ENCODE assay signal across 3 cellular contexts in the genomic region with DNA sequence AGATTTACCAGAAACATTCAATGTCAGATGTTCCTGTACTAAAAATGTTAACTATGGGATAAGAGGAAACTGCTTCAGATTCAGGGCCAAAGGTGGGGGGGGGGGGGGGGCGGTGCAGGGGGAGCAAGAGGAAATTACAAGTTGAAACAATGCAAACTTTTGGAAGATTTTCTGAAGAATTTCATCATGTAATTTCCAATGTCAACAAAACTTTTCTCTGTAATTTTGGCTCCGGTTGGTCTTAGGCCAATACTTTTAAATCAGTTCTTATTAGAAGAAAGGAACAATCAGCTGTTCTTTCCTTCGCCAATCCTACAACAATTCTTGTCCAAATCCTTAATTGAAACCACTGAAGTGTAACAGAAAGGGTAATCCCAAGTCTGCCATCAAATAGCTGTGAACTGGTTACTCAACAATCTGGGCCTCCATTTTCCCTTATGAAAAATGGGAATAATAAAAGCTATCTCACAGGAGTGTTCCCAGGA.
TF ChIP-seq lines count a peak whose summit lies in the region.

No MANE protein-coding gene starts in this region.

TF ChIP-seq in SK-N-SH, 30 proteins besides CTCF, POLR2A, EP300 and RAD21:
- TF ChIP-seq, protein P1, sequence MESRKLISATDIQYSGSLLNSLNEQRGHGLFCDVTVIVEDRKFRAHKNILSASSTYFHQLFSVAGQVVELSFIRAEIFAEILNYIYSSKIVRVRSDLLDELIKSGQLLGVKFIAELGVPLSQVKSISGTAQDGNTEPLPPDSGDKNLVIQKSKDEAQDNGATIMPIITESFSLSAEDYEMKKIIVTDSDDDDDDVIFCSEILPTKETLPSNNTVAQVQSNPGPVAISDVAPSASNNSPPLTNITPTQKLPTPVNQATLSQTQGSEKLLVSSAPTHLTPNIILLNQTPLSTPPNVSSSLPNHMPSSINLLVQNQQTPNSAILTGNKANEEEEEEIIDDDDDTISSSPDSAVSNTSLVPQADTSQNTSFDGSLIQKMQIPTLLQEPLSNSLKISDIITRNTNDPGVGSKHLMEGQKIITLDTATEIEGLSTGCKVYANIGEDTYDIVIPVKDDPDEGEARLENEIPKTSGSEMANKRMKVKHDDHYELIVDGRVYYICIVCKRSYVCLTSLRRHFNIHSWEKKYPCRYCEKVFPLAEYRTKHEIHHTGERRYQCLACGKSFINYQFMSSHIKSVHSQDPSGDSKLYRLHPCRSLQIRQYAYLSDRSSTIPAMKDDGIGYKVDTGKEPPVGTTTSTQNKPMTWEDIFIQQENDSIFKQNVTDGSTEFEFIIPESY (IDR thresholded peaks at IDR 0.05; ENCODE audit: borderline replicate concordance, low read depth) = no peak
- TF ChIP-seq GATA2 (CRISPR knock-in tag; IDR thresholded peaks at IDR 0.05) (no peak), MXI1 (IDR thresholded peaks at IDR 0.05; ENCODE audit: low read depth, low read length) (no peak), TEAD4 (IDR thresholded peaks at IDR 0.05; ENCODE audit: borderline replicate concordance, insufficient read depth) (no peak), TAF1 (IDR thresholded peaks at IDR 0.05; ENCODE audit: borderline replicate concordance, low read depth, low read length) (no peak), NRF1 (IDR thresholded peaks at IDR 0.05; ENCODE audit: low read depth, low read length) (no peak), GABPA (IDR thresholded peaks at IDR 0.05; ENCODE audit: low read depth) (no peak)
- TF ChIP-seq, protein P2, sequence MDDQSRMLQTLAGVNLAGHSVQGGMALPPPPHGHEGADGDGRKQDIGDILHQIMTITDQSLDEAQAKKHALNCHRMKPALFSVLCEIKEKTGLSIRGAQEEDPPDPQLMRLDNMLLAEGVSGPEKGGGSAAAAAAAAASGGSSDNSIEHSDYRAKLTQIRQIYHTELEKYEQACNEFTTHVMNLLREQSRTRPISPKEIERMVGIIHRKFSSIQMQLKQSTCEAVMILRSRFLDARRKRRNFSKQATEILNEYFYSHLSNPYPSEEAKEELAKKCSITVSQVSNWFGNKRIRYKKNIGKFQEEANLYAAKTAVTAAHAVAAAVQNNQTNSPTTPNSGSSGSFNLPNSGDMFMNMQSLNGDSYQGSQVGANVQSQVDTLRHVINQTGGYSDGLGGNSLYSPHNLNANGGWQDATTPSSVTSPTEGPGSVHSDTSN (IDR thresholded peaks at IDR 0.05) = no peak
- TF ChIP-seq, protein P3, sequence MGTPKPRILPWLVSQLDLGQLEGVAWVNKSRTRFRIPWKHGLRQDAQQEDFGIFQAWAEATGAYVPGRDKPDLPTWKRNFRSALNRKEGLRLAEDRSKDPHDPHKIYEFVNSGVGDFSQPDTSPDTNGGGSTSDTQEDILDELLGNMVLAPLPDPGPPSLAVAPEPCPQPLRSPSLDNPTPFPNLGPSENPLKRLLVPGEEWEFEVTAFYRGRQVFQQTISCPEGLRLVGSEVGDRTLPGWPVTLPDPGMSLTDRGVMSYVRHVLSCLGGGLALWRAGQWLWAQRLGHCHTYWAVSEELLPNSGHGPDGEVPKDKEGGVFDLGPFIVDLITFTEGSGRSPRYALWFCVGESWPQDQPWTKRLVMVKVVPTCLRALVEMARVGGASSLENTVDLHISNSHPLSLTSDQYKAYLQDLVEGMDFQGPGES (IDR thresholded peaks at IDR 0.05; ENCODE audit: low read depth, low read length) = no peak
- TF ChIP-seq, protein P4, sequence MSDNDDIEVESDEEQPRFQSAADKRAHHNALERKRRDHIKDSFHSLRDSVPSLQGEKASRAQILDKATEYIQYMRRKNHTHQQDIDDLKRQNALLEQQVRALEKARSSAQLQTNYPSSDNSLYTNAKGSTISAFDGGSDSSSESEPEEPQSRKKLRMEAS (IDR thresholded peaks at IDR 0.05; ENCODE audit: low read depth) = no peak

TF ChIP-seq in SK-N-SH treated with all-trans-retinoic acid at 6 μM for 48 hours, 23 proteins besides CTCF, POLR2A, EP300 and RAD21:
- TF ChIP-seq CSDC2 (CRISPR knock-in tag; IDR thresholded peaks at IDR 0.05) (no peak), ZNF565 (CRISPR knock-in tag; conservative IDR thresholded peaks at IDR 0.05; ENCODE audit: low read depth) (no peak)
- TF ChIP-seq, protein P5, sequence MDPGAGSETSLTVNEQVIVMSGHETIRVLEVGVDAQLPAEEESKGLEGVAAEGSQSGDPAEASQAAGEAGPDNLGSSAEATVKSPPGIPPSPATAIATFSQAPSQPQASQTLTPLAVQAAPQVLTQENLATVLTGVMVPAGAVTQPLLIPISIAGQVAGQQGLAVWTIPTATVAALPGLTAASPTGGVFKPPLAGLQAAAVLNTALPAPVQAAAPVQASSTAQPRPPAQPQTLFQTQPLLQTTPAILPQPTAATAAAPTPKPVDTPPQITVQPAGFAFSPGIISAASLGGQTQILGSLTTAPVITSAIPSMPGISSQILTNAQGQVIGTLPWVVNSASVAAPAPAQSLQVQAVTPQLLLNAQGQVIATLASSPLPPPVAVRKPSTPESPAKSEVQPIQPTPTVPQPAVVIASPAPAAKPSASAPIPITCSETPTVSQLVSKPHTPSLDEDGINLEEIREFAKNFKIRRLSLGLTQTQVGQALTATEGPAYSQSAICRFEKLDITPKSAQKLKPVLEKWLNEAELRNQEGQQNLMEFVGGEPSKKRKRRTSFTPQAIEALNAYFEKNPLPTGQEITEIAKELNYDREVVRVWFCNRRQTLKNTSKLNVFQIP (CRISPR knock-in tag; IDR thresholded peaks at IDR 0.05; ENCODE audit: borderline replicate concordance, low read depth) = no peak

TF ChIP-seq in HepG2, 621 proteins besides CTCF, POLR2A, EP300 and RAD21:
- TF ChIP-seq NR2F6 (IDR thresholded peaks at IDR 0.05) = peak; percentile 34; the same call in 1 of the 2 replicates
- TF ChIP-seq NR2F6 (CRISPR knock-in tag; IDR thresholded peaks at IDR 0.05) = no peak; the same call in 1 of the 2 replicates
- TF ChIP-seq KDM1A (CRISPR knock-in tag; IDR thresholded peaks at IDR 0.05) = peak; percentile 69; the same call in 1 of the 2 replicates
- TF ChIP-seq ADNP (CRISPR knock-in tag; IDR thresholded peaks at IDR 0.05) = 0 out of 2 replicates have a peak, but pooled peaks have one; percentile 17
- 0 out of 2 replicates have a peak, but pooled peaks have one; percentile 5 for TF ChIP-seq HNF4G (IDR thresholded peaks at IDR 0.05; ENCODE audit: borderline replicate concordance, low read depth, low read length)
- no peak for TF ChIP-seq HNF4G (CRISPR knock-in tag; IDR thresholded peaks at IDR 0.05; ENCODE audit: borderline replicate concordance, low read depth)
- TF ChIP-seq SOX5 (CRISPR knock-in tag; IDR thresholded peaks at IDR 0.05; ENCODE audit: borderline replicate concordance) = peak; percentile 12; the same call in 1 of the 2 replicates
- no peak for TF ChIP-seq ZNF720 (CRISPR knock-in tag; IDR thresholded peaks at IDR 0.05)
- peak; percentile 97 for TF ChIP-seq ZNF629 (CRISPR knock-in tag; conservative IDR thresholded peaks at IDR 0.05)
- no peak for TF ChIP-seq ZBTB8A (CRISPR knock-in tag; IDR thresholded peaks at IDR 0.05; ENCODE audit: borderline replicate concordance, low read depth)
- TF ChIP-seq, protein P6, sequence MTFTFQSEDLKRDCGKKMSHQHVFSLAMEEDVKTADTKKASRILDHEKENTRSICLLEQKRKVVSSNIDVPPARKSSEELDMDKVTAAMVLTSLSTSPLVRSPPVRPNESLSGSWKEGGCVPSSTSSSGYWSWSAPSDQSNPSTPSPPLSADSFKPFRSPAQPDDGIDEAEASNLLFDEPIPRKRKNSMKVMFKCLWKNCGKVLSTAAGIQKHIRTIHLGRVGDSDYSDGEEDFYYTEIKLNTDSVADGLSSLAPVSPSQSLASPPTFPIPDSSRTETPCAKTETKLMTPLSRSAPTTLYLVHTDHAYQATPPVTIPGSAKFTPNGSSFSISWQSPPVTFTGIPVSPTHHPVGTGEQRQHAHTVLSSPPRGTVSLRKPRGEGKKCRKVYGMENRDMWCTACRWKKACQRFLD (CRISPR knock-in tag; IDR thresholded peaks at IDR 0.05; ENCODE audit: borderline replicate concordance) = no peak
- peak in 1 of 2 experiments; percentile 30; a peak in 1 of 4 replicates for TF ChIP-seq NR2F1 (CRISPR knock-in tag; IDR thresholded peaks at IDR 0.05)
